Comparison of ENCODE assay signal across 23 cellular contexts in the genomic region with DNA sequence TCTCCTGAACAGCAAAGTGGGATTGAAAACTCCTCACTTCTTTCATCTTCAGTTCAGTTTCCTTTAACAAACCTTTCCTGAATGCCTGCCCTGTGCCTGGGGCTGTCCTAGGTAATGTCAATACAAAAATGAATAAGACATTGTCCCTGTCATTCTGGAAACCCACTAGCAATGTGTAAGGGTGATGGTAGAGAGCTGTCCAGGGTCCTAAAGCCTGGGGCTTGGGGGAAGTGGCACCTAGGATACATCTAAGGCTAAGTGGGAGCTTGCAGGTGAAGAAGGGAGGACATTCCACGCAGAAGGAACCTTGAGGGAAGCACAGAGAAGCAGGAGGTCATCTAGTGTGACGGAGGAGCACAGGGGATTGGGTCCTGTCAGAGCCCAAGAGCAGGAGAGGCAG.
DNase-seq lines count a peak whose midpoint lies in the region; ATAC-seq and TF ChIP-seq lines count a peak whose summit lies in the region.
"Had no signal": no experiment of that assay in that cellular context is flagged by ENCODE, and none has a peak within 500 bp of the region (broad histone marks: within the 10 kb centered on the region; RNA-seq: fewer than 3 reads in every experiment).

No MANE protein-coding gene starts in this region.

- H3K4me3 Mint-ChIP-seq in endothelial cell (ENCODE audit: unreplicated experiment) (no peak overlapping the region), osteocyte (ENCODE audit: unreplicated experiment) (no peak overlapping the region)
- H3K4me3 Mint-ChIP-seq: activated CD8-positive, alpha-beta T cell treated with anti-CD3 and anti-CD28 coated beads for 36 hours; activated naive CD4-positive, alpha-beta T cell treated with anti-CD3 and anti-CD28 coated beads, Interleukin-2, amount 10 ng/mL, durations not matched to agents 7 days and 5 days; activated T-cell treated with anti-CD3 and anti-CD28 coated beads, Interleukin-2, amount 50 U/mL, for 4 hours; T-helper 1 cell treated with Interleukin-12 subunit alpha and Interleukin-12 subunit beta and Interleukin-4 antibody, amounts not matched to agents 30 μg/mL and 1 μg/mL, for 36 hours had no signal

- H3K36me3 Mint-ChIP-seq in endothelial cell (ENCODE audit: low read depth, unreplicated experiment): no peaks in the 10 kb centered on the region
- H3K36me3 Mint-ChIP-seq in osteocyte (ENCODE audit: unreplicated experiment): no peaks in the 10 kb centered on the region
- H3K36me3 Mint-ChIP-seq: activated naive CD4-positive, alpha-beta T cell treated with anti-CD3 and anti-CD28 coated beads, Interleukin-2, amount 10 ng/mL, durations not matched to agents 7 days and 5 days had no signal

- H3K9me3 ChIP-seq in right cardiac atrium (ENCODE audit: control insufficient read depth, low read length) (no peaks in the 10 kb centered on the region), suprapubic skin (no peaks in the 10 kb centered on the region)
- H3K9me3 ChIP-seq: left ventricle myocardium inferior, sigmoid colon, tibial artery had no signal

- no peaks in the 10 kb centered on the region for H3K4me1 ChIP-seq in right cardiac atrium (ENCODE audit: control insufficient read depth, insufficient read depth, low read length)
- no peaks in the 10 kb centered on the region for H3K4me1 ChIP-seq in suprapubic skin
- H3K4me1 ChIP-seq: left ventricle myocardium inferior, sigmoid colon, tibial artery had no signal

- TF ChIP-seq CTCF in GM12865 (IDR thresholded peaks at IDR 0.05; ENCODE audit: insufficient read depth, low read depth, low read length, missing control alignments) (no peak), NB4 (IDR thresholded peaks at IDR 0.05; ENCODE audit: low read depth, low read length) (no peak), endothelial cell (IDR thresholded peaks at IDR 0.05; ENCODE audit: unreplicated experiment) (no peak), osteocyte (IDR thresholded peaks at IDR 0.05) (no peak), suprapubic skin (IDR thresholded peaks at IDR 0.05) (no peak)

- 58% methylated on average over 2 of the region's 2 CpGs for WGBS in right cardiac atrium
- WGBS in suprapubic skin: 78% methylated on average over 2 of the region's 2 CpGs

- no peak for TF ChIP-seq EP300 in suprapubic skin (IDR thresholded peaks at IDR 0.05)

- ATAC-seq in right cardiac atrium: no peak
- ATAC-seq: activated CD8-positive, alpha-beta T cell treated with anti-CD3 and anti-CD28 coated beads for 36 hours; activated T-cell treated with anti-CD3 and anti-CD28 coated beads, Interleukin-2, amount 50 U/mL, for 4 hours had no signal

- H3K27ac ChIP-seq in right cardiac atrium (ENCODE audit: low read length) (no peak overlapping the region), suprapubic skin (no peak overlapping the region)
- H3K27ac ChIP-seq: left ventricle myocardium inferior, sigmoid colon, tibial artery had no signal

- H3K27ac Mint-ChIP-seq in endothelial cell (ENCODE audit: unreplicated experiment) (no peak overlapping the region), osteocyte (ENCODE audit: unreplicated experiment) (no peak overlapping the region)
- H3K27ac Mint-ChIP-seq: activated CD8-positive, alpha-beta T cell treated with anti-CD3 and anti-CD28 coated beads for 36 hours; activated naive CD4-positive, alpha-beta T cell treated with anti-CD3 and anti-CD28 coated beads, Interleukin-2, amount 10 ng/mL, durations not matched to agents 7 days and 5 days; T-helper 1 cell treated with Interleukin-12 subunit alpha and Interleukin-12 subunit beta and Interleukin-4 antibody, amounts not matched to agents 30 μg/mL and 1 μg/mL, for 36 hours had no signal

- TF ChIP-seq POLR2A in NB4 (IDR thresholded peaks at IDR 0.05; ENCODE audit: extremely low read depth, insufficient read length) (no peak), suprapubic skin (IDR thresholded peaks at IDR 0.05) (no peak)

- no peak overlapping the region for H3K4me3 ChIP-seq in GM12865 (ENCODE audit: low read depth, low read length)
- no peak overlapping the region for H3K4me3 ChIP-seq in NB4 (ENCODE audit: low read depth, low read length)
- H3K4me3 ChIP-seq in right cardiac atrium (ENCODE audit: low read length): no peak overlapping the region
- no peak overlapping the region for H3K4me3 ChIP-seq in suprapubic skin
- H3K4me3 ChIP-seq: left ventricle myocardium inferior, sigmoid colon, tibial artery had no signal

- H3K27me3 ChIP-seq in right cardiac atrium (ENCODE audit: control insufficient read depth, insufficient read depth): no peaks in the 10 kb centered on the region
- H3K27me3 ChIP-seq in suprapubic skin: no peaks in the 10 kb centered on the region
- H3K27me3 ChIP-seq: sigmoid colon, tibial artery had no signal

- no peaks in the 10 kb centered on the region for H3K36me3 ChIP-seq in suprapubic skin
- H3K36me3 ChIP-seq: left ventricle myocardium inferior, sigmoid colon, tibial artery had no signal

- peaks cover 12% of the 10 kb centered on the region for H3K4me1 Mint-ChIP-seq in endothelial cell (ENCODE audit: unreplicated experiment)
- no peaks in the 10 kb centered on the region for H3K4me1 Mint-ChIP-seq in osteocyte (ENCODE audit: unreplicated experiment)
- H3K4me1 Mint-ChIP-seq: activated naive CD4-positive, alpha-beta T cell treated with anti-CD3 and anti-CD28 coated beads, Interleukin-2, amount 10 ng/mL, durations not matched to agents 7 days and 5 days had no signal

- H3K9me3 Mint-ChIP-seq in endothelial cell (ENCODE audit: unreplicated experiment) (no peaks in the 10 kb centered on the region), osteocyte (ENCODE audit: unreplicated experiment) (no peaks in the 10 kb centered on the region)
- H3K9me3 Mint-ChIP-seq: activated CD8-positive, alpha-beta T cell treated with anti-CD3 and anti-CD28 coated beads for 36 hours; activated T-cell treated with anti-CD3 and anti-CD28 coated beads, Interleukin-2, amount 50 U/mL, for 4 hours; T-helper 1 cell treated with Interleukin-12 subunit alpha and Interleukin-12 subunit beta and Interleukin-4 antibody, amounts not matched to agents 30 μg/mL and 1 μg/mL, for 36 hours had no signal

- DNase-seq in GM12865 (ENCODE audit: low read depth) (peak; percentile 8), NB4 (ENCODE audit: low read depth) (peak; percentile 21), endothelial cell (ENCODE audit: low spot score) (peak; percentile 48), osteocyte (ENCODE audit: extremely low spot score, unreplicated experiment) (peak; percentile 53), right cardiac atrium (no peak), NCI-H2081 treated with DMSO at 0.1 percent for 48 hours (lab: John Stamatoyannopoulos, UW) (no peak), suprapubic skin (ENCODE audit: low spot score in 2 of 2) (no peak)
- DNase-seq: activated CD8-positive, alpha-beta T cell treated with anti-CD3 and anti-CD28 coated beads for 36 hours; activated naive CD4-positive, alpha-beta T cell treated with anti-CD3 and anti-CD28 coated beads, Interleukin-2, amount 10 ng/mL, durations not matched to agents 7 days and 5 days; activated T-cell treated with anti-CD3 and anti-CD28 coated beads, Interleukin-2, amount 50 U/mL, for 4 hours; AML-193; anterior cingulate cortex; central memory CD4-positive, alpha-beta T cell; left ventricle myocardium inferior; MV-4-11; NCI-H2081; NCI-H510A treated with DMSO at 0.1 percent for 48 hours; nucleus accumbens; SHP77 treated with DMSO at 0.1 percent for 48 hours; sigmoid colon; stimulated activated naive CD4-positive, alpha-beta T cell; tibial artery had no signal

- H3K27me3 Mint-ChIP-seq in endothelial cell (ENCODE audit: unreplicated experiment): no peaks in the 10 kb centered on the region
- H3K27me3 Mint-ChIP-seq in osteocyte (ENCODE audit: unreplicated experiment): no peaks in the 10 kb centered on the region
- H3K27me3 Mint-ChIP-seq: activated naive CD4-positive, alpha-beta T cell treated with anti-CD3 and anti-CD28 coated beads, Interleukin-2, amount 10 ng/mL, durations not matched to agents 7 days and 5 days had no signal

- intact Hi-C loops in right cardiac atrium (cut with DNase I): no loop called here

Comparison
In these comparisons a context has a peak if more than half of its experiments do, and no peak if none do; other contexts are left out.
1. DNase-seq: peak in GM12865 (single experiment), NB4 (single experiment), endothelial cell (single experiment) and osteocyte (single experiment); none in right cardiac atrium (0 of 3), NCI-H2081 treated with DMSO at 0.1 percent for 48 hours (single experiment) and suprapubic skin (0 of 2).